26 cellular contexts compared by ENCODE assay signal in genomic region chr5:118558871-118559270, GRCh38.
A peak's percentile ranks its signal among the peaks of the same experiment; 100 is the strongest.
DNase-seq lines count a peak whose midpoint lies in the region; ATAC-seq and TF ChIP-seq lines count a peak whose summit lies in the region.
"Had no signal": no experiment of that assay in that cellular context is flagged by ENCODE, and none has a peak within 500 bp of the region (broad histone marks: within the 10 kb centered on the region; RNA-seq: fewer than 3 reads in every experiment).

No MANE protein-coding gene starts in this region.

- H3K27me3 ChIP-seq in right cardiac atrium (ENCODE audit: control insufficient read depth, insufficient read depth) (no peaks in the 10 kb centered on the region), suprapubic skin (no peaks in the 10 kb centered on the region)
- H3K27me3 ChIP-seq: BLaER1 treated with 17β-estradiol and CSF1 and Interleukin-3, amounts not matched to agents 10 nM and 100 nM had no signal

- ATAC-seq in right cardiac atrium = no peak
- ATAC-seq in Right ventricle myocardium superior (ENCODE audit: poor library complexity) = no peak
- ATAC-seq: GM12878 had no signal

- POLR2A ChIA-PET in RWPE1 (lab: Yijun Ruan, JAX; ENCODE audit: low non-redundant PET) = no interaction called here

- DNase-seq in right cardiac atrium (no peak), Right ventricle myocardium superior (no peak), astrocyte of the spinal cord (ENCODE audit: low read depth, low spot score) (peak; percentile 16), fibroblast of peridontal ligament (ENCODE audit: extremely low read depth) (peak; percentile 49), posterior cingulate gyrus (no peak), suprapubic skin (ENCODE audit: low spot score in 2 of 2) (no peak), RWPE1 (ENCODE audit: low spot score) (no peak), HUDEP-2 (lab: John Stamatoyannopoulos, UW; ENCODE audit: unreplicated experiment in 76 of 76) (no peak)
- DNase-seq: AML-193; Caco-2; CD4-positive, alpha-beta T cell; EL; GDM1; Karpas-422; NCI-H1092; NCI-H1417 treated with DMSO at 0.1 percent for 48 hours; NCI-H1694 treated with DMSO at 0.1 percent for 48 hours; NCI-H2081; NCI-H2227 treated with DMSO at 0.1 percent for 48 hours; NCI-H526 treated with DMSO at 0.1 percent for 48 hours; PC-9; RPMI8226; SIG-M5 had no signal

- 84% methylated on average over 1 of the region's 1 CpG for WGBS in right cardiac atrium
- 86% methylated on average over 1 of the region's 1 CpG for WGBS in suprapubic skin

- CTCF ChIA-PET in RWPE1 (lab: Yijun Ruan, JAX) = interaction anchor here (0.7 kb wide), 1 partner anchor 508 kb away, joined by 3 read pairs; no protein-coding TSS in a partner anchor

- peaks cover 3% of the 10 kb centered on the region for H3K4me1 ChIP-seq in right cardiac atrium (ENCODE audit: control insufficient read depth, insufficient read depth, low read length)
- H3K4me1 ChIP-seq in suprapubic skin = no peaks in the 10 kb centered on the region

- H3K36me3 ChIP-seq in suprapubic skin = no peaks in the 10 kb centered on the region
- H3K36me3 ChIP-seq: BLaER1 treated with 17β-estradiol and CSF1 and Interleukin-3, amounts not matched to agents 10 nM and 100 nM had no signal

- no peak for TF ChIP-seq POLR2A in suprapubic skin (IDR thresholded peaks at IDR 0.05)

- H3K27ac ChIP-seq in right cardiac atrium (ENCODE audit: low read length) (no peak overlapping the region), suprapubic skin (no peak overlapping the region), RWPE1 (no peak overlapping the region)
- H3K27ac ChIP-seq: BLaER1 treated with 17β-estradiol and CSF1 and Interleukin-3, amounts not matched to agents 10 nM and 100 nM; PC-9; SK-N-MC had no signal

- TF ChIP-seq EP300 in suprapubic skin (IDR thresholded peaks at IDR 0.05) = no peak

- H3K4me3 ChIP-seq in right cardiac atrium (ENCODE audit: low read length) (peak overlapping the region; percentile 32), astrocyte of the spinal cord (ENCODE audit: low read depth, low read length) (no peak overlapping the region), suprapubic skin (no peak overlapping the region)
- H3K4me3 ChIP-seq: BLaER1 treated with 17β-estradiol and CSF1 and Interleukin-3, amounts not matched to agents 10 nM and 100 nM; GM12878; PC-9; SK-N-MC had no signal

- TF ChIP-seq CTCF in astrocyte of the spinal cord (IDR thresholded peaks at IDR 0.05; ENCODE audit: low read depth, low read length) (no peak), suprapubic skin (IDR thresholded peaks at IDR 0.05) (no peak), RWPE1 (conservative IDR thresholded peaks at IDR 0.05; ENCODE audit: low read depth) (no peak)

- intact Hi-C loops in right cardiac atrium (cut with DNase I) (no loop called here), Right ventricle myocardium superior (cut with DNase I) (no loop called here), posterior cingulate gyrus (cut with DNase I) (no loop called here)

- in situ Hi-C loops in astrocyte of the spinal cord (cut with HindIII; ENCODE audit: low sequenced_read_pairs) = no loop called here

- H3K9me3 ChIP-seq in right cardiac atrium (ENCODE audit: control insufficient read depth, low read length) (no peaks in the 10 kb centered on the region), suprapubic skin (no peaks in the 10 kb centered on the region)
- H3K9me3 ChIP-seq: BLaER1 treated with 17β-estradiol and CSF1 and Interleukin-3, amounts not matched to agents 10 nM and 100 nM; Caco-2 had no signal

Comparison
In these comparisons a context has a peak if more than half of its experiments do, and no peak if none do; other contexts are left out.
1. DNase-seq: peak in astrocyte of the spinal cord (single experiment) and fibroblast of peridontal ligament (single experiment); none in right cardiac atrium (0 of 3), Right ventricle myocardium superior (single experiment), posterior cingulate gyrus (0 of 10), suprapubic skin (0 of 2), RWPE1 (single experiment) and HUDEP-2 (0 of 76).